In genomic region chr14:101539929-101540328, GRCh38 we compare ENCODE assay signal across 21 cellular contexts. TPM values are rescaled to one million over a fixed set of nuclear protein-coding genes. Genes with fewer than 3 reads are reported as not detected.
DNase-seq lines count a peak whose midpoint lies in the region; ATAC-seq, FAIRE-seq and TF ChIP-seq lines count a peak whose summit lies in the region.
"Had no signal": no experiment of that assay in that cellular context is flagged by ENCODE, and none has a peak within 500 bp of the region (broad histone marks: within the 10 kb centered on the region; RNA-seq: fewer than 3 reads in every experiment).

No MANE protein-coding gene starts in this region.

- H4K20me1 ChIP-seq in HepG2 (ENCODE audit: insufficient read depth, low read length) (no peaks in the 10 kb centered on the region), IMR-90 (ENCODE audit: insufficient read depth, low read length) (no peaks in the 10 kb centered on the region)

- H3K9me3 ChIP-seq in HepG2 (ENCODE audit: low read length) = no peaks in the 10 kb centered on the region
- H3K9me3 ChIP-seq in right lobe of liver = no peaks in the 10 kb centered on the region
- peaks cover 6% of the 10 kb centered on the region for H3K9me3 ChIP-seq in IMR-90 (ENCODE audit: control insufficient read depth, insufficient read depth, low read length)
- peaks cover 0 to 6% of the 10 kb centered on the region in 2 donors for H3K9me3 ChIP-seq in neuronal stem cell (replicated peaks in 1 of 2; ENCODE audit: control insufficient read depth in 2 of 2, insufficient read depth in 1 of 2, low read depth in 1 of 2, low read length in 2 of 2)
- H3K9me3 ChIP-seq: Caco-2 had no signal

- H3K14ac ChIP-seq in IMR-90 (replicated peaks; ENCODE audit: low read depth, low read length) (no peak overlapping the region), neuronal stem cell (ENCODE audit: low read length) (no peak overlapping the region)

- no peak overlapping the region for H3K4ac ChIP-seq in IMR-90 (ENCODE audit: low read depth, low read length)
- H3K4ac ChIP-seq in neuronal stem cell (ENCODE audit: low read length) = no peak overlapping the region

- H3K79me1 ChIP-seq in IMR-90 (ENCODE audit: low read depth in 1 of 2, low read length in 2 of 2) (no peaks in the 10 kb centered on the region), neuronal stem cell (ENCODE audit: low read depth, low read length) (no peaks in the 10 kb centered on the region)

- no peaks in the 10 kb centered on the region for H3K36me3 Mint-ChIP-seq in endothelial cell (ENCODE audit: low read depth, unreplicated experiment)
- H3K36me3 Mint-ChIP-seq: CD4-positive, CD25-positive, alpha-beta regulatory T cell; CD8-positive, alpha-beta memory T cell had no signal

- H3K27ac ChIP-seq in HepG2 (ENCODE audit: extremely low read length, insufficient read depth, low read length) (no peak overlapping the region), right lobe of liver (no peak overlapping the region), IMR-90 (ENCODE audit: insufficient read depth, low read length) (no peak overlapping the region), neuronal stem cell (replicated peaks; ENCODE audit: low read length) (no peak overlapping the region)

- H4K5ac ChIP-seq in IMR-90 (ENCODE audit: low read depth, low read length) = no peak overlapping the region

- DNase-seq in HepG2 (ENCODE audit: low spot score) (no peak), right lobe of liver (no peak), IMR-90 (no peak), endothelial cell (ENCODE audit: low spot score) (no peak), neuronal stem cell (ENCODE audit: low spot score) (no peak), superior temporal gyrus (ENCODE audit: extremely low spot score) (no peak), COLO668 (lab: John Stamatoyannopoulos, UW; ENCODE audit: unreplicated experiment) (no peak)
- DNase-seq: 8988T; C1 segment of cervical spinal cord; Caco-2; CD4-positive, CD25-positive, alpha-beta regulatory T cell; CD8-positive, alpha-beta memory T cell; GF-D8; HFFc6 had no signal

- no peak for TF ChIP-seq EP300 in HepG2 (IDR thresholded peaks at IDR 0.05; ENCODE audit: low read depth in 2 of 2, low read length in 2 of 2)
- TF ChIP-seq EP300 in HepG2 (CRISPR knock-in tag; IDR thresholded peaks at IDR 0.05; ENCODE audit: borderline replicate concordance) = no peak

- TF ChIP-seq RAD21 in HepG2 (CRISPR knock-in tag; IDR thresholded peaks at IDR 0.05) (no peak), IMR-90 (IDR thresholded peaks at IDR 0.05; ENCODE audit: low read length) (no peak)

- H2BK15ac ChIP-seq in IMR-90 (ENCODE audit: low read depth, low read length) (no peak overlapping the region), neuronal stem cell (ENCODE audit: low read length) (peak overlapping the region; percentile 79)

- in situ Hi-C loops in HepG2 (cut with HindIII; ENCODE audit: extremely low pct_ligation_motif_present, low pct_unique_long_range_greater_than_20kb) = no loop called here
- in situ Hi-C loops in IMR-90 (cut with MboI; ENCODE audit: low sequenced_read_pairs) = no loop called here

- FAIRE-seq in HepG2 (lab: Jason Lieb, UNC) = no peak
- FAIRE-seq: D721Med, H54 had no signal

- H3K79me2 ChIP-seq in HepG2 (ENCODE audit: insufficient read depth, low read length) = no peaks in the 10 kb centered on the region

- H3K4me2 ChIP-seq in HepG2 (ENCODE audit: low read depth, low read length) (no peak overlapping the region), IMR-90 (ENCODE audit: low read depth, low read length) (no peak overlapping the region), neuronal stem cell (ENCODE audit: insufficient read depth, low read length, poor library complexity, severe bottlenecking) (no peak overlapping the region)

- BruUV-seq in HepG2 (replicated peaks; lab: Mats Ljungman, UMichigan) (no TSS peak), IMR-90 (replicated peaks; lab: Mats Ljungman, UMichigan) (no TSS peak)

- peak overlapping the region; percentile 33 for H2AK9ac ChIP-seq in IMR-90 (replicated peaks; ENCODE audit: low read depth, low read length, poor library complexity)

- H3K9me3 Mint-ChIP-seq in endothelial cell (ENCODE audit: unreplicated experiment) = no peaks in the 10 kb centered on the region

- H2BK20ac ChIP-seq in IMR-90 (ENCODE audit: low read depth, low read length) = no peak overlapping the region

- H3K56ac ChIP-seq in IMR-90 (ENCODE audit: extremely low read depth, insufficient read depth, low read length) = no peak overlapping the region

- no peak for TF ChIP-seq CTCF in HepG2 (CRISPR knock-in tag; IDR thresholded peaks at IDR 0.05)
- TF ChIP-seq CTCF in right lobe of liver (IDR thresholded peaks at IDR 0.05) = no peak
- no peak for TF ChIP-seq CTCF in IMR-90 (conservative IDR thresholded peaks at IDR 0.05; ENCODE audit: low read depth, low read length)
- TF ChIP-seq CTCF in endothelial cell (IDR thresholded peaks at IDR 0.05; ENCODE audit: unreplicated experiment) = no peak

- 53% methylated on average over 10 of the region's 11 CpGs for WGBS in HepG2 (ENCODE audit: low lambda C conversion rate)
- WGBS in right lobe of liver (ENCODE audit: insufficient coverage, low coverage, low lambda C conversion rate, missing lambda C conversion rate) = 97% methylated on average over 10 of the region's 11 CpGs
- WGBS in IMR-90 (ENCODE audit: extremely low coverage in 2 of 2, insufficient read length in 1 of 2), 2 experiments = 71% methylated on average over 8 of the region's 11 CpGs; no CpG with 5 or more reads in 1 of the 2 experiments
- WGBS in neuronal stem cell (ENCODE audit: extremely low coverage in 2 of 2, insufficient read length in 2 of 2, insufficient replicate concordance in 1 of 2), 2 donors = no CpG with 5 or more reads among the region's 11 CpGs

- peaks cover 4% of the 10 kb centered on the region for H3K4me1 Mint-ChIP-seq in endothelial cell (ENCODE audit: unreplicated experiment)

- no peak overlapping the region for H2AFZ ChIP-seq in HepG2 (ENCODE audit: low read length)
- no peak overlapping the region for H2AFZ ChIP-seq in IMR-90 (replicated peaks; ENCODE audit: low read length, poor library complexity)
- peak overlapping the region; percentile 14 for H2AFZ ChIP-seq in neuronal stem cell (ENCODE audit: low read length)

- POLR2A ChIA-PET in HepG2 (lab: Yijun Ruan, JAX) (no interaction called here), IMR-90 (lab: Charles Lee; ENCODE audit: unreplicated experiment) (no interaction called here)

- peaks cover 17% of the 10 kb centered on the region for H3K27me3 Mint-ChIP-seq in endothelial cell (ENCODE audit: unreplicated experiment)

- H3K18ac ChIP-seq in IMR-90 (ENCODE audit: low read depth, low read length) (no peak overlapping the region), neuronal stem cell (ENCODE audit: low read length) (peak overlapping the region; percentile 89)

- no peak overlapping the region for H2BK12ac ChIP-seq in neuronal stem cell (ENCODE audit: low read length)

- no peak overlapping the region for H4K8ac ChIP-seq in IMR-90 (ENCODE audit: low read depth in 2 of 2, low read length in 2 of 2)
- no peak overlapping the region for H4K8ac ChIP-seq in neuronal stem cell (ENCODE audit: low read depth, low read length)

- no peak overlapping the region for H3K4me3 Mint-ChIP-seq in endothelial cell (ENCODE audit: unreplicated experiment)
- H3K4me3 Mint-ChIP-seq: CD4-positive, CD25-positive, alpha-beta regulatory T cell; CD8-positive, alpha-beta memory T cell; HFFc6 had no signal

- H3K23ac ChIP-seq in IMR-90 (ENCODE audit: low read depth, low read length) (no peak overlapping the region), neuronal stem cell (ENCODE audit: low read depth, low read length, poor library complexity) (no peak overlapping the region)

- H2BK120ac ChIP-seq in IMR-90 (ENCODE audit: low read depth, low read length) (no peak overlapping the region), neuronal stem cell (ENCODE audit: low read depth, low read length) (no peak overlapping the region)

- H2AK5ac ChIP-seq in IMR-90 (ENCODE audit: low read depth, low read length) = no peak overlapping the region
- peak overlapping the region; percentile 20 for H2AK5ac ChIP-seq in neuronal stem cell (ENCODE audit: low read depth, low read length)

- no peaks in the 10 kb centered on the region for H3K36me3 ChIP-seq in HepG2 (replicated peaks in 1 of 2; ENCODE audit: control insufficient read depth in 1 of 2, insufficient read depth in 2 of 2, low read length in 2 of 2)
- H3K36me3 ChIP-seq in right lobe of liver = no peaks in the 10 kb centered on the region
- no peaks in the 10 kb centered on the region for H3K36me3 ChIP-seq in IMR-90 (ENCODE audit: control insufficient read depth, insufficient read depth, low read length)
- H3K36me3 ChIP-seq in neuronal stem cell (replicated peaks in 1 of 2; ENCODE audit: control insufficient read depth in 2 of 2, insufficient read depth in 2 of 2, low read length in 2 of 2) = no peaks in the 10 kb centered on the region

- intact Hi-C loops in HepG2 (cut with micrococcal nuclease; ENCODE audit: unreplicated experiment) = no loop called here
- intact Hi-C loops in right lobe of liver (cut with DNase I) = no loop called here
- intact Hi-C loops in IMR-90 (cut with micrococcal nuclease) = no loop called here

- H3K27ac Mint-ChIP-seq in endothelial cell (ENCODE audit: unreplicated experiment) = peak overlapping the region; percentile 28
- H3K27ac Mint-ChIP-seq: CD4-positive, CD25-positive, alpha-beta regulatory T cell; CD8-positive, alpha-beta memory T cell; HFFc6 had no signal

- H4K91ac ChIP-seq in IMR-90 (ENCODE audit: insufficient read depth, low read depth, low read length) (no peak overlapping the region), neuronal stem cell (ENCODE audit: low read depth, low read length, poor library complexity) (no peak overlapping the region)

- CTCF ChIA-PET in HepG2 (lab: Yijun Ruan, JAX; ENCODE audit: low intra/inter-chr PET ratio, low total read pairs) (no interaction called here), IMR-90 (lab: Yijun Ruan, JAX) (no interaction called here)

- H3K27me3 ChIP-seq in HepG2 (ENCODE audit: control insufficient read depth in 1 of 2, insufficient read depth in 2 of 2, low read length in 2 of 2) (peaks cover 9 to 30% of the 10 kb centered on the region in 2 experiments; a peak in 3 of 5 replicates), right lobe of liver (no peaks in the 10 kb centered on the region), IMR-90 (ENCODE audit: control insufficient read depth, insufficient read depth, low read length) (peaks cover 17% of the 10 kb centered on the region; the same call in 1 of the 2 replicates), neuronal stem cell (ENCODE audit: control insufficient read depth in 3 of 3, insufficient read depth in 3 of 3, low read depth in 1 of 3, low read length in 3 of 3) (peaks cover 0 to 7% (median 3%) of the 10 kb centered on the region in 3 experiments)

- ATAC-seq in HepG2 = no peak
- no peak for ATAC-seq in right lobe of liver
- ATAC-seq in IMR-90 (ENCODE audit: low read depth) = no peak
- ATAC-seq in GM21786 (IDR thresholded peaks at IDR 0.05; ENCODE audit: unreplicated experiment) = no peak
- ATAC-seq: HCT116 had no signal

- H2BK5ac ChIP-seq in IMR-90 (ENCODE audit: low read depth, low read length, poor library complexity, severe bottlenecking) (no peak overlapping the region), neuronal stem cell (ENCODE audit: low read length) (no peak overlapping the region)

- no peaks in the 10 kb centered on the region for H3K9me1 ChIP-seq in IMR-90 (ENCODE audit: insufficient read depth, low read length)

- dilution Hi-C loops in IMR-90 (cut with HindIII; ENCODE audit: low sequenced_read_pairs, unreplicated experiment) = no loop called here

- TF ChIP-seq POLR2A in HepG2 (IDR thresholded peaks at IDR 0.05; ENCODE audit: insufficient read depth in 1 of 2, low read depth in 2 of 2, low read length in 2 of 2) (no peak), right lobe of liver (IDR thresholded peaks at IDR 0.05) (no peak), IMR-90 (IDR thresholded peaks at IDR 0.05; ENCODE audit: low read depth, low read length) (no peak)

- H3K4me1 ChIP-seq in HepG2 (ENCODE audit: insufficient read depth, low read length) (peaks cover 13% of the 10 kb centered on the region), right lobe of liver (no peaks in the 10 kb centered on the region), IMR-90 (ENCODE audit: control insufficient read depth, insufficient read depth, low read length) (no peaks in the 10 kb centered on the region), neuronal stem cell (ENCODE audit: control insufficient read depth in 2 of 2, insufficient read depth in 1 of 2, low read depth in 1 of 2, low read length in 2 of 2) (peaks cover 0 to 2% of the 10 kb centered on the region in 2 donors)

- H3K9ac ChIP-seq in HepG2 (ENCODE audit: insufficient read depth, low read depth, low read length) (no peak overlapping the region), IMR-90 (ENCODE audit: low read depth, low read length) (no peak overlapping the region), neuronal stem cell (ENCODE audit: low read depth, low read length, poor library complexity) (no peak overlapping the region)

- H3K4me3 ChIP-seq in HepG2 (replicated peaks in 1 of 3; ENCODE audit: insufficient read depth in 1 of 3, low read depth in 2 of 3, low read length in 3 of 3) (no peak overlapping the region), right lobe of liver (no peak overlapping the region), IMR-90 (ENCODE audit: insufficient read depth, low read depth, low read length) (no peak overlapping the region), neuronal stem cell (ENCODE audit: low read length in 2 of 2) (no peak overlapping the region)

RNA-seq across cellular contexts. Expression of gene DIO3, which starts 21.4 kb away (rescaled TPM):
- total RNA-seq in HepG2 (2016; rRNA removed; fragmentation: Illumina TruSeq; extraction: Trizol) = not detected in 2 replicates
- total RNA-seq in HepG2 (2016; cell fraction: cytosol; rRNA removed; fragmentation: Illumina TruSeq; extraction: Trizol; ENCODE audit: low read depth) = not detected in 2 replicates
- not detected in 2 replicates for total RNA-seq in HepG2 (2016; cell fraction: insoluble cytoplasmic fraction; rRNA removed; fragmentation: Illumina TruSeq; extraction: Trizol)
- total RNA-seq in HepG2 (2016; cell fraction: membrane; rRNA removed; fragmentation: Illumina TruSeq; extraction: Trizol) = not detected in 2 replicates
- not detected in 2 replicates for total RNA-seq in HepG2 (2016; cell fraction: nucleus; rRNA removed; fragmentation: Illumina TruSeq; extraction: Trizol)
- not detected in 2 replicates for polyA plus RNA-seq in HepG2 (2011; rRNA removed)
- polyA plus RNA-seq in HepG2 (2011; cell fraction: cytosol; rRNA removed) = not detected in 2 replicates
- not detected in 2 replicates for polyA plus RNA-seq in HepG2 (2011; cell fraction: nucleus; rRNA removed)
- polyA plus RNA-seq in HepG2 (2012) = not detected in 2 replicates
- polyA plus RNA-seq in HepG2 (2016; cell fraction: cytosol; fragmentation: Illumina TruSeq; extraction: Trizol; ENCODE audit: low read depth) = not detected in 2 replicates
- not detected in 2 replicates for polyA plus RNA-seq in HepG2 (2016; cell fraction: insoluble cytoplasmic fraction; fragmentation: Illumina TruSeq; extraction: Trizol; ENCODE audit: low read depth)
- polyA plus RNA-seq in HepG2 (2016; cell fraction: membrane; fragmentation: Illumina TruSeq; extraction: Trizol; ENCODE audit: low read depth) = not detected in 2 replicates
- not detected in 2 replicates for polyA plus RNA-seq in HepG2 (2016; cell fraction: nucleus; fragmentation: Illumina TruSeq; extraction: Trizol; ENCODE audit: insufficient read depth, low read depth)
- 0.10 and 7.2 TPM in 2 replicates for polyA minus RNA-seq in HepG2 (2011; rRNA and poly(A)+ RNA removed; ENCODE audit: low replicate concordance)
- polyA minus RNA-seq in HepG2 (2011; cell fraction: cytosol; rRNA and poly(A)+ RNA removed) = not detected in 2 replicates
- polyA minus RNA-seq in HepG2 (2011; cell fraction: nucleus; rRNA and poly(A)+ RNA removed) = not detected in 2 replicates
- total RNA-seq in right lobe of liver = 1 to 10 TPM in 1 of 6 experiments, under 1 TPM in 1, not detected in 4; 0.39 to 6.4 TPM
- not detected in 2 replicates for total RNA-seq in IMR-90 (2012; rRNA removed)
- not detected in 2 replicates for polyA plus RNA-seq in IMR-90 (2012; rRNA removed)
- polyA plus RNA-seq in IMR-90 (2012; cell fraction: cytosol; rRNA removed) = 0.03 TPM in 1 of 2 replicates, not detected in the other
- not detected in 2 replicates for polyA plus RNA-seq in IMR-90 (2012; cell fraction: nucleus; rRNA removed; ENCODE audit: low replicate concordance)
- total RNA-seq in endothelial cell (ENCODE audit: unreplicated experiment) = 6.1 TPM
- polyA plus RNA-seq in neuronal stem cell (2013, experiment 1 of 2) = 8.3 TPM
- 7.9 TPM for polyA plus RNA-seq in neuronal stem cell (2013, experiment 2 of 2)
- total RNA-seq: A673; CD4-positive, CD25-positive, alpha-beta regulatory T cell; CD8-positive, alpha-beta memory T cell; Daoy; HFFc6 had no signal
- polyA plus RNA-seq: AG04450; CD4-positive, CD25-positive, alpha-beta regulatory T cell; CD8-positive, alpha-beta memory T cell had no signal
